In the genomic region with DNA sequence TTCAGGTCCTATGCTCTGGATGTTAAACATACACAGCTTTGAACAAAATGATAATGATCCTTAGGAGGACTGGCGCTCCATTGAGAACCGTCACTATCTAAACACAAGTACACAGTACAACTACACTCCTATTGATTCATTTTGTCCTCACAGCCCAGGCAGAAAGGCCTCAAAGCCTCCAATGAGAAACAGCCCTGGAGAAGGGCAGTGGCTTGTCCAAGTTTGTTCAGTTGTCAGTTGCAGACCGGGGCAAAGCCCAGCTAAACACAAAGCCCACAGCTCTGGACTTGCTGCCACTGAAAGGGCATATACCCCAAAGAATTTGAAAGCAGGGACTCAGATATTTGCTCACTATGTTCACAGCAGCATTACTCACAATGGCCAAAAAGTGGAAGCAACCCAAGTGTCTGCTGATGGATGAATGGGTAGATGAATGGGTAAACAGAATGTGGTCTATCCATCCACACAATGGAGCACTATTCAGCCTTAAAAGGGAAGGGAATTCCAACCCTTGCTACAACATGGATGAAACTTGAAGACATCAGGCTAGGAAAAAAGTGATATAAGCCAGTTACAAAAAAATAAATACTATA, we compare ENCODE assay signal across 1 cellular context.
TF ChIP-seq lines count a peak whose summit lies in the region.

No MANE protein-coding gene starts in this region.

TF ChIP-seq in SK-N-SH, 30 proteins besides CTCF, POLR2A, EP300 and RAD21:
- TF ChIP-seq FOXM1 (IDR thresholded peaks at IDR 0.05; ENCODE audit: low read depth) (no peak), POLR2AphosphoS5 (IDR thresholded peaks at IDR 0.05; ENCODE audit: low read depth, low read length) (no peak), IRF3 (IDR thresholded peaks at IDR 0.05; ENCODE audit: low read depth, low read length) (no peak), JUND (IDR thresholded peaks at IDR 0.05) (no peak), MXI1 (IDR thresholded peaks at IDR 0.05; ENCODE audit: low read depth, low read length) (no peak), MEF2A (IDR thresholded peaks at IDR 0.05; ENCODE audit: borderline replicate concordance, low read depth) (no peak), MAX (IDR thresholded peaks at IDR 0.05; ENCODE audit: low read depth) (no peak), SMC3 (IDR thresholded peaks at IDR 0.05; ENCODE audit: low read depth, low read length) (no peak), YY1 (IDR thresholded peaks at IDR 0.05; ENCODE audit: low read depth) (no peak)
- TF ChIP-seq, protein P1, sequence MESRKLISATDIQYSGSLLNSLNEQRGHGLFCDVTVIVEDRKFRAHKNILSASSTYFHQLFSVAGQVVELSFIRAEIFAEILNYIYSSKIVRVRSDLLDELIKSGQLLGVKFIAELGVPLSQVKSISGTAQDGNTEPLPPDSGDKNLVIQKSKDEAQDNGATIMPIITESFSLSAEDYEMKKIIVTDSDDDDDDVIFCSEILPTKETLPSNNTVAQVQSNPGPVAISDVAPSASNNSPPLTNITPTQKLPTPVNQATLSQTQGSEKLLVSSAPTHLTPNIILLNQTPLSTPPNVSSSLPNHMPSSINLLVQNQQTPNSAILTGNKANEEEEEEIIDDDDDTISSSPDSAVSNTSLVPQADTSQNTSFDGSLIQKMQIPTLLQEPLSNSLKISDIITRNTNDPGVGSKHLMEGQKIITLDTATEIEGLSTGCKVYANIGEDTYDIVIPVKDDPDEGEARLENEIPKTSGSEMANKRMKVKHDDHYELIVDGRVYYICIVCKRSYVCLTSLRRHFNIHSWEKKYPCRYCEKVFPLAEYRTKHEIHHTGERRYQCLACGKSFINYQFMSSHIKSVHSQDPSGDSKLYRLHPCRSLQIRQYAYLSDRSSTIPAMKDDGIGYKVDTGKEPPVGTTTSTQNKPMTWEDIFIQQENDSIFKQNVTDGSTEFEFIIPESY (IDR thresholded peaks at IDR 0.05; ENCODE audit: borderline replicate concordance, low read depth), result no peak
